In the genomic region with DNA sequence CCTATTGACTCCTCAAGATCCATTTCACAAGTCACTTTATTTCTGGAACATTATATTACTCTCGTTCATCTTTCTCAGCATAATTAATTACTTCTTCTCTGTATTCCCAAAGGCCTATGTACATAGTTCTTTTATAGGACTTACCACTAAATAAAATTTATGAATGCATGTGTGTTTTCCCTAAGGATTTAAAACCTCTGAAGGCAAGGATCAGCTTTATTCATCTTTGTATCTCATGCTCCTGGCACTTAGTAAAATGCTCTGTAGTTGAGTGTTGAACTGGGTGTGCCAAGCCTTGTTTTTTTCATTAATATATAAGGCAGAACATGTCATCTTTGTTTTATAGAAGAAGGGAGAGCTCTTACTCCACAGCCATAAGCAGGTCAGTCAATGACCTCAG, we compare ENCODE assay signal across 33 cellular contexts.
"Had no signal": no experiment of that assay in that cellular context is flagged by ENCODE, and none has a peak within 500 bp of the region (broad histone marks: within the 10 kb centered on the region; RNA-seq: fewer than 3 reads in every experiment).

No MANE protein-coding gene starts in this region.

- ATAC-seq: activated CD8-positive, alpha-beta T cell treated with anti-CD3 and anti-CD28 coated beads for 36 hours; activated naive CD4-positive, alpha-beta T cell treated with anti-CD3 and anti-CD28 coated beads, Interleukin-2, amount 50 U/mL, for 72 hours; activated T-cell treated with anti-CD3 and anti-CD28 coated beads, Interleukin-2, amount 50 U/mL, for 4 hours; activated T-cell treated with anti-CD3 and anti-CD28 coated beads, Interleukin-2, amount 50 U/mL, for 72 hours; activated T-helper 17 cell treated with anti-CD3 and anti-CD28 coated beads, Interleukin-2, amount 50 U/mL, for 72 hours; body of pancreas had no signal

- H3K9me3 Mint-ChIP-seq: activated B cell treated with CpG ODN at 0.5 μM for 24 hours; activated CD4-positive, alpha-beta memory T cell treated with anti-CD3 and anti-CD28 coated beads for 36 hours; activated CD4-positive, alpha-beta T cell treated with anti-CD3 and anti-CD28 coated beads, Interleukin-2, amount 10 ng/mL, durations not matched to agents 24 days and 14 days; activated CD8-positive, alpha-beta T cell treated with anti-CD3 and anti-CD28 coated beads for 36 hours; activated naive CD4-positive, alpha-beta T cell treated with anti-CD3 and anti-CD28 coated beads for 36 hours; activated naive CD4-positive, alpha-beta T cell treated with anti-CD3 and anti-CD28 coated beads, Interleukin-2, amount 50 U/mL, for 72 hours; activated naive CD8-positive, alpha-beta T cell treated with anti-CD3 and anti-CD28 coated beads for 36 hours; activated T-cell treated with anti-CD3 and anti-CD28 coated beads, Interleukin-2, amount 50 U/mL, for 4 hours; activated T-cell treated with anti-CD3 and anti-CD28 coated beads, Interleukin-2, amount 50 U/mL, for 72 hours; activated T-helper 1 cell treated with anti-CD3 and anti-CD28 coated beads, Interleukin-12 subunit alpha, Interleukin-12 subunit beta, Interleukin-2, Interleukin-4 antibody, amounts not matched to agents 30 ng/mL and 10 ng/mL and 1 ng/mL, durations not matched to agents 14 hours and 24 hours and 36 hours; activated T-helper 17 cell treated with anti-CD3 and anti-CD28 coated beads, Interleukin-2, amount 50 U/mL, for 72 hours; T-helper 1 cell treated with Interleukin-12 subunit alpha and Interleukin-12 subunit beta and Interleukin-4 antibody, amounts not matched to agents 30 μg/mL and 1 μg/mL, for 36 hours; T-helper 2 cell treated with Interferon-gamma antibody and Interleukin-4, amounts not matched to agents 5 μg/mL and 100 μg/mL, for 36 hours had no signal

- H3K4me3 ChIP-seq: adrenal gland, body of pancreas, breast epithelium had no signal

- H3K27me3 Mint-ChIP-seq: activated B cell treated with CpG ODN at 0.5 μM for 24 hours; activated naive CD8-positive, alpha-beta T cell treated with anti-CD3 and anti-CD28 coated beads for 36 hours had no signal

- H3K27ac Mint-ChIP-seq: activated B cell treated with CpG ODN at 0.5 μM for 24 hours; activated CD4-positive, alpha-beta memory T cell treated with anti-CD3 and anti-CD28 coated beads for 36 hours; activated CD4-positive, alpha-beta T cell treated with anti-CD3 and anti-CD28 coated beads, Interleukin-2, amount 10 ng/mL, durations not matched to agents 24 days and 14 days; activated CD8-positive, alpha-beta T cell treated with anti-CD3 and anti-CD28 coated beads for 36 hours; activated naive CD4-positive, alpha-beta T cell treated with anti-CD3 and anti-CD28 coated beads for 36 hours; activated naive CD4-positive, alpha-beta T cell treated with anti-CD3 and anti-CD28 coated beads, Interleukin-2, amount 50 U/mL, for 72 hours; activated naive CD8-positive, alpha-beta T cell treated with anti-CD3 and anti-CD28 coated beads for 36 hours; activated T-cell treated with anti-CD3 and anti-CD28 coated beads, Interleukin-2, amount 50 U/mL, for 72 hours; activated T-helper 1 cell treated with anti-CD3 and anti-CD28 coated beads, Interleukin-12 subunit alpha, Interleukin-12 subunit beta, Interleukin-2, Interleukin-4 antibody, amounts not matched to agents 30 ng/mL and 10 ng/mL and 1 ng/mL, durations not matched to agents 14 hours and 24 hours and 36 hours; activated T-helper 17 cell treated with anti-CD3 and anti-CD28 coated beads, Interleukin-2, amount 50 U/mL, for 72 hours; T-helper 1 cell treated with Interleukin-12 subunit alpha and Interleukin-12 subunit beta and Interleukin-4 antibody, amounts not matched to agents 30 μg/mL and 1 μg/mL, for 36 hours; T-helper 2 cell treated with Interferon-gamma antibody and Interleukin-4, amounts not matched to agents 5 μg/mL and 100 μg/mL, for 36 hours had no signal

- H3K36me3 Mint-ChIP-seq: activated CD4-positive, alpha-beta memory T cell treated with anti-CD3 and anti-CD28 coated beads for 36 hours; activated naive CD4-positive, alpha-beta T cell treated with anti-CD3 and anti-CD28 coated beads, Interleukin-2, amount 50 U/mL, for 72 hours; activated naive CD8-positive, alpha-beta T cell treated with anti-CD3 and anti-CD28 coated beads for 36 hours had no signal

- H3K4me1 ChIP-seq: adrenal gland, body of pancreas, breast epithelium had no signal

- H3K36me3 ChIP-seq: adrenal gland, brain microvascular endothelial cell, breast epithelium had no signal

- DNase-seq: activated B cell treated with CpG ODN at 0.5 μM for 24 hours; activated CD4-positive, alpha-beta memory T cell treated with anti-CD3 and anti-CD28 coated beads for 36 hours; activated CD4-positive, alpha-beta T cell treated with anti-CD3 and anti-CD28 coated beads for 4 hours; activated CD4-positive, alpha-beta T cell treated with anti-CD3 and anti-CD28 coated beads, Interleukin-2, amount 10 ng/mL, durations not matched to agents 24 days and 14 days; activated CD4-positive, alpha-beta T cell treated with anti-CD3 and anti-CD28 coated beads, Interleukin-2, amount 50 U/mL, for 1 hour; activated CD4-positive, alpha-beta T cell treated with anti-CD3 and anti-CD28 coated beads, Interleukin-2, amount 50 U/mL, for 4 hours; activated CD4-positive, CD25-positive, alpha-beta regulatory T cell treated with anti-CD3 and anti-CD28 coated beads, Interleukin-2, amount 50 U/mL, for 72 hours; activated CD8-positive, alpha-beta memory T cell treated with anti-CD3 and anti-CD28 coated beads, Interleukin-2, amount 50 U/mL, for 4 hours; activated CD8-positive, alpha-beta T cell treated with anti-CD3 and anti-CD28 coated beads for 36 hours; activated effector memory CD4-positive, alpha-beta T cell treated with anti-CD3 and anti-CD28 coated beads, Interleukin-2, amount 50 U/mL, for 16 hours; activated gamma-delta T cell treated with Interleukin-2 at 50 U/mL for 16 hours; activated naive CD4-positive, alpha-beta T cell; activated naive CD4-positive, alpha-beta T cell treated with anti-CD3 and anti-CD28 coated beads for 36 hours; activated naive CD4-positive, alpha-beta T cell treated with anti-CD3 and anti-CD28 coated beads, Interleukin-2, amount 50 U/mL, for 16 hours; activated naive CD8-positive, alpha-beta T cell treated with anti-CD3 and anti-CD28 coated beads for 36 hours; activated T-cell treated with anti-CD3 and anti-CD28 coated beads for 4 hours; activated T-cell treated with anti-CD3 and anti-CD28 coated beads, Interleukin-2, amount 50 U/mL, for 1 hour; activated T-cell treated with anti-CD3 and anti-CD28 coated beads, Interleukin-2, amount 50 U/mL, for 4 hours; activated T-cell treated with anti-CD3 and anti-CD28 coated beads, Interleukin-2, amount 50 U/mL, for 72 hours; adrenal gland; amniotic stem cell; aorta; body of pancreas; brain microvascular endothelial cell; central memory CD4-positive, alpha-beta T cell; T-helper 2 cell; T-helper 9 cell had no signal

- H3K4me3 Mint-ChIP-seq: activated B cell treated with CpG ODN at 0.5 μM for 24 hours; activated CD4-positive, alpha-beta memory T cell treated with anti-CD3 and anti-CD28 coated beads for 36 hours; activated CD4-positive, alpha-beta T cell treated with anti-CD3 and anti-CD28 coated beads, Interleukin-2, amount 10 ng/mL, durations not matched to agents 24 days and 14 days; activated CD8-positive, alpha-beta T cell treated with anti-CD3 and anti-CD28 coated beads for 36 hours; activated naive CD4-positive, alpha-beta T cell treated with anti-CD3 and anti-CD28 coated beads for 36 hours; activated naive CD8-positive, alpha-beta T cell treated with anti-CD3 and anti-CD28 coated beads for 36 hours; activated T-cell treated with anti-CD3 and anti-CD28 coated beads, Interleukin-2, amount 50 U/mL, for 4 hours; activated T-cell treated with anti-CD3 and anti-CD28 coated beads, Interleukin-2, amount 50 U/mL, for 72 hours; activated T-helper 1 cell treated with anti-CD3 and anti-CD28 coated beads, Interleukin-12 subunit alpha, Interleukin-12 subunit beta, Interleukin-2, Interleukin-4 antibody, amounts not matched to agents 30 ng/mL and 10 ng/mL and 1 ng/mL, durations not matched to agents 14 hours and 24 hours and 36 hours; activated T-helper 17 cell treated with anti-CD3 and anti-CD28 coated beads, Interleukin-2, amount 50 U/mL, for 72 hours; T-helper 1 cell treated with Interleukin-12 subunit alpha and Interleukin-12 subunit beta and Interleukin-4 antibody, amounts not matched to agents 30 μg/mL and 1 μg/mL, for 36 hours; T-helper 2 cell treated with Interferon-gamma antibody and Interleukin-4, amounts not matched to agents 5 μg/mL and 100 μg/mL, for 36 hours had no signal

- H3K27ac ChIP-seq: adrenal gland, body of pancreas, brain microvascular endothelial cell, breast epithelium had no signal

- H3K4me1 Mint-ChIP-seq: activated CD4-positive, alpha-beta T cell treated with anti-CD3 and anti-CD28 coated beads, Interleukin-2, amount 10 ng/mL, durations not matched to agents 24 days and 14 days; activated naive CD8-positive, alpha-beta T cell treated with anti-CD3 and anti-CD28 coated beads for 36 hours; activated T-helper 17 cell treated with anti-CD3 and anti-CD28 coated beads, Interleukin-2, amount 50 U/mL, for 72 hours had no signal

- H3K27me3 ChIP-seq: adrenal gland, body of pancreas, brain microvascular endothelial cell, breast epithelium had no signal
